Comparison of ENCODE assay signal across 1 cellular context in genomic region chr1:18902523-18903312, GRCh38.
TF ChIP-seq lines count a peak whose summit lies in the region.

TSS of gene ALDH4A1 (minus strand) at chr1:18902555. CDS start at chr1:18902523, 32 bp downstream.

TF ChIP-seq in HepG2, 621 proteins besides CTCF, POLR2A, EP300 and RAD21 (continued from another document and continues in another):
- TF ChIP-seq ZNF160 (CRISPR knock-in tag; IDR thresholded peaks at IDR 0.05) (peak; percentile 51; the same call in 1 of the 2 replicates), PHF21A (CRISPR knock-in tag; IDR thresholded peaks at IDR 0.05) (peak; percentile 97), ZNF567 (CRISPR knock-in tag; IDR thresholded peaks at IDR 0.05; ENCODE audit: borderline replicate concordance) (no peak), HOXA3 (CRISPR knock-in tag; IDR thresholded peaks at IDR 0.05) (no peak; the same call in 1 of the 2 replicates), ZNF724P (CRISPR knock-in tag; IDR thresholded peaks at IDR 0.05; ENCODE audit: borderline replicate concordance) (no peak), TEAD3 (CRISPR knock-in tag; optimal IDR thresholded peaks at IDR 0.05; ENCODE audit: borderline replicate concordance) (no peak), SMAD1 (CRISPR knock-in tag; IDR thresholded peaks at IDR 0.05; ENCODE audit: borderline replicate concordance, low read depth) (no peak), KAT8 (CRISPR knock-in tag; IDR thresholded peaks at IDR 0.05) (peak; percentile 61), ZNF776 (CRISPR knock-in tag; IDR thresholded peaks at IDR 0.05) (0 out of 2 replicates have a peak, but pooled peaks have one; percentile 53), MNT (IDR thresholded peaks at IDR 0.05) (peak; percentile 77), TSC22D2 (CRISPR knock-in tag; IDR thresholded peaks at IDR 0.05; ENCODE audit: borderline replicate concordance) (0 out of 2 replicates have a peak, but pooled peaks have one; percentile 25), RAD51 (IDR thresholded peaks at IDR 0.05; ENCODE audit: borderline replicate concordance) (peak; percentile 73), REXO4 (CRISPR knock-in tag; IDR thresholded peaks at IDR 0.05; ENCODE audit: borderline replicate concordance) (no peak), NR3C1 (CRISPR knock-in tag; IDR thresholded peaks at IDR 0.05) (no peak), GABPA (IDR thresholded peaks at IDR 0.05; ENCODE audit: low read depth, low read length) (no peak), GABPA (CRISPR knock-in tag; IDR thresholded peaks at IDR 0.05; ENCODE audit: low read depth) (no peak), SRSF4 (IDR thresholded peaks at IDR 0.05; ENCODE audit: low read depth, low read length, poor library complexity, severe bottlenecking) (no peak), ZNF292 (CRISPR knock-in tag; IDR thresholded peaks at IDR 0.05; ENCODE audit: borderline replicate concordance, low read depth) (no peak), NFE2 (CRISPR knock-in tag; IDR thresholded peaks at IDR 0.05) (no peak), PRPF4 (IDR thresholded peaks at IDR 0.05; ENCODE audit: low read depth, low read length, poor library complexity, severe bottlenecking) (no peak), SRY (CRISPR knock-in tag; IDR thresholded peaks at IDR 0.05) (no peak), PRDM4 (CRISPR knock-in tag; IDR thresholded peaks at IDR 0.05; ENCODE audit: borderline replicate concordance) (no peak), SP140L (CRISPR knock-in tag; IDR thresholded peaks at IDR 0.05; ENCODE audit: borderline replicate concordance) (no peak), ZFP36L2 (CRISPR knock-in tag; IDR thresholded peaks at IDR 0.05) (no peak), PHB2 (IDR thresholded peaks at IDR 0.05; ENCODE audit: partially characterized antibody) (no peak), ZNF691 (CRISPR knock-in tag; IDR thresholded peaks at IDR 0.05; ENCODE audit: borderline replicate concordance, low read depth) (peak; percentile 71; the same call in 1 of the 2 replicates), NCOA1 (CRISPR knock-in tag; IDR thresholded peaks at IDR 0.05) (no peak), ZNF24 (IDR thresholded peaks at IDR 0.05) (no peak), ZNF563 (CRISPR knock-in tag; IDR thresholded peaks at IDR 0.05) (no peak), POLR2AphosphoS2 (IDR thresholded peaks at IDR 0.05; ENCODE audit: low read depth, low read length) (no peak), PHF5A (CRISPR knock-in tag; IDR thresholded peaks at IDR 0.05; ENCODE audit: low read depth, unreplicated experiment) (no peak), ZKSCAN5 (CRISPR knock-in tag; IDR thresholded peaks at IDR 0.05) (no peak), ZZZ3 (CRISPR knock-in tag; IDR thresholded peaks at IDR 0.05; ENCODE audit: borderline replicate concordance) (no peak), ZNF556 (CRISPR knock-in tag; IDR thresholded peaks at IDR 0.05; ENCODE audit: borderline replicate concordance) (no peak), NFYB (CRISPR knock-in tag; IDR thresholded peaks at IDR 0.05) (peak; percentile 89), GMEB1 (CRISPR knock-in tag; IDR thresholded peaks at IDR 0.05; ENCODE audit: borderline replicate concordance) (no peak; the same call in 1 of the 2 replicates), ZNF746 (CRISPR knock-in tag; IDR thresholded peaks at IDR 0.05) (no peak), ZBTB21 (CRISPR knock-in tag; IDR thresholded peaks at IDR 0.05) (no peak)
- TF ChIP-seq, protein P1, sequence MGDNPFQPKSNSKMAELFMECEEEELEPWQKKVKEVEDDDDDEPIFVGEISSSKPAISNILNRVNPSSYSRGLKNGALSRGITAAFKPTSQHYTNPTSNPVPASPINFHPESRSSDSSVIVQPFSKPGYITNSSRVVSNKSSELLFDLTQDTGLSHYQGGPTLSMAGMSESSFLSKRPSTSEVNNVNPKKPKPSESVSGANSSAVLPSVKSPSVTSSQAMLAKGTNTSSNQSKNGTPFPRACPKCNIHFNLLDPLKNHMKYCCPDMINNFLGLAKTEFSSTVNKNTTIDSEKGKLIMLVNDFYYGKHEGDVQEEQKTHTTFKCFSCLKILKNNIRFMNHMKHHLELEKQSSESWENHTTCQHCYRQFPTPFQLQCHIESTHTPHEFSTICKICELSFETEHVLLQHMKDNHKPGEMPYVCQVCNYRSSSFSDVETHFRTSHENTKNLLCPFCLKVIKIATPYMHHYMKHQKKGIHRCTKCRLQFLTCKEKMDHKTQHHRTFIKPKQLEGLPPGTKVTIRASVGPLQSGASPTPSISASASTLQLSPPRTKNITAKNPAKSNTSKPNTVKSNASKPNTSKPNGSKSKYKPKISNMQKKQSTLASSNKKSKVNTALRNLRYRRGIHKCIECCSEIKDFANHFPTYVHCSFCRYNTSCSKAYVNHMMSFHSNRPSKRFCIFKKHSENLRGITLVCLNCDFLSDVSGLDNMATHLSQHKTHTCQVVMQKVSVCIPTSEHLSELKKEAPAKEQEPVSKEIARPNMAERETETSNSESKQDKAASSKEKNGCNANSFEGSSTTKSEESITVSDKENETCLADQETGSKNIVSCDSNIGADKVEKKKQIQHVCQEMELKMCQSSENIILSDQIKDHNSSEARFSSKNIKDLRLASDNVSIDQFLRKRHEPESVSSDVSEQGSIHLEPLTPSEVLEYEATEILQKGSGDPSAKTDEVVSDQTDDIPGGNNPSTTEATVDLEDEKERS (CRISPR knock-in tag; IDR thresholded peaks at IDR 0.05), result no peak
- TF ChIP-seq, protein P2, sequence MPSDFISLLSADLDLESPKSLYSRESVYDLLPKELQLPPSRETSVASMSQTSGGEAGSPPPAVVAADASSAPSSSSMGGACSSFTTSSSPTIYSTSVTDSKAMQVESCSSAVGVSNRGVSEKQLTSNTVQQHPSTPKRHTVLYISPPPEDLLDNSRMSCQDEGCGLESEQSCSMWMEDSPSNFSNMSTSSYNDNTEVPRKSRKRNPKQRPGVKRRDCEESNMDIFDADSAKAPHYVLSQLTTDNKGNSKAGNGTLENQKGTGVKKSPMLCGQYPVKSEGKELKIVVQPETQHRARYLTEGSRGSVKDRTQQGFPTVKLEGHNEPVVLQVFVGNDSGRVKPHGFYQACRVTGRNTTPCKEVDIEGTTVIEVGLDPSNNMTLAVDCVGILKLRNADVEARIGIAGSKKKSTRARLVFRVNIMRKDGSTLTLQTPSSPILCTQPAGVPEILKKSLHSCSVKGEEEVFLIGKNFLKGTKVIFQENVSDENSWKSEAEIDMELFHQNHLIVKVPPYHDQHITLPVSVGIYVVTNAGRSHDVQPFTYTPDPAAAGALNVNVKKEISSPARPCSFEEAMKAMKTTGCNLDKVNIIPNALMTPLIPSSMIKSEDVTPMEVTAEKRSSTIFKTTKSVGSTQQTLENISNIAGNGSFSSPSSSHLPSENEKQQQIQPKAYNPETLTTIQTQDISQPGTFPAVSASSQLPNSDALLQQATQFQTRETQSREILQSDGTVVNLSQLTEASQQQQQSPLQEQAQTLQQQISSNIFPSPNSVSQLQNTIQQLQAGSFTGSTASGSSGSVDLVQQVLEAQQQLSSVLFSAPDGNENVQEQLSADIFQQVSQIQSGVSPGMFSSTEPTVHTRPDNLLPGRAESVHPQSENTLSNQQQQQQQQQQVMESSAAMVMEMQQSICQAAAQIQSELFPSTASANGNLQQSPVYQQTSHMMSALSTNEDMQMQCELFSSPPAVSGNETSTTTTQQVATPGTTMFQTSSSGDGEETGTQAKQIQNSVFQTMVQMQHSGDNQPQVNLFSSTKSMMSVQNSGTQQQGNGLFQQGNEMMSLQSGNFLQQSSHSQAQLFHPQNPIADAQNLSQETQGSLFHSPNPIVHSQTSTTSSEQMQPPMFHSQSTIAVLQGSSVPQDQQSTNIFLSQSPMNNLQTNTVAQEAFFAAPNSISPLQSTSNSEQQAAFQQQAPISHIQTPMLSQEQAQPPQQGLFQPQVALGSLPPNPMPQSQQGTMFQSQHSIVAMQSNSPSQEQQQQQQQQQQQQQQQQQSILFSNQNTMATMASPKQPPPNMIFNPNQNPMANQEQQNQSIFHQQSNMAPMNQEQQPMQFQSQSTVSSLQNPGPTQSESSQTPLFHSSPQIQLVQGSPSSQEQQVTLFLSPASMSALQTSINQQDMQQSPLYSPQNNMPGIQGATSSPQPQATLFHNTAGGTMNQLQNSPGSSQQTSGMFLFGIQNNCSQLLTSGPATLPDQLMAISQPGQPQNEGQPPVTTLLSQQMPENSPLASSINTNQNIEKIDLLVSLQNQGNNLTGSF (CRISPR knock-in tag; IDR thresholded peaks at IDR 0.05), result no peak
- TF ChIP-seq, protein P3, sequence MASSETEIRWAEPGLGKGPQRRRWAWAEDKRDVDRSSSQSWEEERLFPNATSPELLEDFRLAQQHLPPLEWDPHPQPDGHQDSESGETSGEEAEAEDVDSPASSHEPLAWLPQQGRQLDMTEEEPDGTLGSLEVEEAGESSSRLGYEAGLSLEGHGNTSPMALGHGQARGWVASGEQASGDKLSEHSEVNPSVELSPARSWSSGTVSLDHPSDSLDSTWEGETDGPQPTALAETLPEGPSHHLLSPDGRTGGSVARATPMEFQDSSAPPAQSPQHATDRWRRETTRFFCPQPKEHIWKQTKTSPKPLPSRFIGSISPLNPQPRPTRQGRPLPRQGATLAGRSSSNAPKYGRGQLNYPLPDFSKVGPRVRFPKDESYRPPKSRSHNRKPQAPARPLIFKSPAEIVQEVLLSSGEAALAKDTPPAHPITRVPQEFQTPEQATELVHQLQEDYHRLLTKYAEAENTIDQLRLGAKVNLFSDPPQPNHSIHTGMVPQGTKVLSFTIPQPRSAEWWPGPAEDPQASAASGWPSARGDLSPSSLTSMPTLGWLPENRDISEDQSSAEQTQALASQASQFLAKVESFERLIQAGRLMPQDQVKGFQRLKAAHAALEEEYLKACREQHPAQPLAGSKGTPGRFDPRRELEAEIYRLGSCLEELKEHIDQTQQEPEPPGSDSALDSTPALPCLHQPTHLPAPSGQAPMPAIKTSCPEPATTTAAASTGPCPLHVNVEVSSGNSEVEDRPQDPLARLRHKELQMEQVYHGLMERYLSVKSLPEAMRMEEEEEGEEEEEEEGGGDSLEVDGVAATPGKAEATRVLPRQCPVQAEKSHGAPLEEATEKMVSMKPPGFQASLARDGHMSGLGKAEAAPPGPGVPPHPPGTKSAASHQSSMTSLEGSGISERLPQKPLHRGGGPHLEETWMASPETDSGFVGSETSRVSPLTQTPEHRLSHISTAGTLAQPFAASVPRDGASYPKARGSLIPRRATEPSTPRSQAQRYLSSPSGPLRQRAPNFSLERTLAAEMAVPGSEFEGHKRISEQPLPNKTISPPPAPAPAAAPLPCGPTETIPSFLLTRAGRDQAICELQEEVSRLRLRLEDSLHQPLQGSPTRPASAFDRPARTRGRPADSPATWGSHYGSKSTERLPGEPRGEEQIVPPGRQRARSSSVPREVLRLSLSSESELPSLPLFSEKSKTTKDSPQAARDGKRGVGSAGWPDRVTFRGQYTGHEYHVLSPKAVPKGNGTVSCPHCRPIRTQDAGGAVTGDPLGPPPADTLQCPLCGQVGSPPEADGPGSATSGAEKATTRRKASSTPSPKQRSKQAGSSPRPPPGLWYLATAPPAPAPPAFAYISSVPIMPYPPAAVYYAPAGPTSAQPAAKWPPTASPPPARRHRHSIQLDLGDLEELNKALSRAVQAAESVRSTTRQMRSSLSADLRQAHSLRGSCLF (CRISPR knock-in tag; IDR thresholded peaks at IDR 0.05; ENCODE audit: borderline replicate concordance), result no peak
